ENCODE assay signal across 1 cellular context in genomic region chr22:43829448-43829821, GRCh38.
TF ChIP-seq lines count a peak whose summit lies in the region.

No MANE protein-coding gene starts in this region.

TF ChIP-seq in GM23338, 12 proteins besides CTCF, POLR2A, EP300 and RAD21 (continued from another document):
- TF ChIP-seq ZNF462 (CRISPR knock-in tag; IDR thresholded peaks at IDR 0.05) = no peak
